Comparison of ENCODE assay signal across 2 cellular contexts in genomic region chr2:119512946-119513345, GRCh38.
TF ChIP-seq lines count a peak whose summit lies in the region.

No MANE protein-coding gene starts in this region.

TF ChIP-seq in HepG2, 621 proteins besides CTCF, POLR2A, EP300 and RAD21:
- no peak for TF ChIP-seq HDAC1 (CRISPR knock-in tag; IDR thresholded peaks at IDR 0.05)
- TF ChIP-seq TEF (CRISPR knock-in tag; IDR thresholded peaks at IDR 0.05), result no peak
- no peak for TF ChIP-seq NFATC3 (CRISPR knock-in tag; IDR thresholded peaks at IDR 0.05)
- no peak for TF ChIP-seq ZNF704 (CRISPR knock-in tag; IDR thresholded peaks at IDR 0.05; ENCODE audit: borderline replicate concordance)
- TF ChIP-seq NFE2L2 (IDR thresholded peaks at IDR 0.05; ENCODE audit: low read length), result peak; percentile 73
- no peak for TF ChIP-seq ZNF776 (CRISPR knock-in tag; IDR thresholded peaks at IDR 0.05)
- no peak for TF ChIP-seq FOXC1 (CRISPR knock-in tag; IDR thresholded peaks at IDR 0.05; ENCODE audit: borderline replicate concordance)
- no peak for TF ChIP-seq ZNF343 (CRISPR knock-in tag; IDR thresholded peaks at IDR 0.05)

TF ChIP-seq in K562, 482 proteins besides CTCF, POLR2A, EP300 and RAD21:
- TF ChIP-seq NFE2L1 (tag; IDR thresholded peaks at IDR 0.05; ENCODE audit: borderline replicate concordance, low read depth) (0 out of 2 replicates have a peak, but pooled peaks have one; percentile 30), ZFP1 (CRISPR knock-in tag; IDR thresholded peaks at IDR 0.05) (no peak), NFE2 (IDR thresholded peaks at IDR 0.05; ENCODE audit: low read depth) (0 out of 2 replicates have a peak, but pooled peaks have one; percentile 28), IRF2 (CRISPR knock-in tag; IDR thresholded peaks at IDR 0.05) (no peak), RCOR1 (IDR thresholded peaks at IDR 0.05; ENCODE audit: borderline replicate concordance in 1 of 2, low read depth in 2 of 2, low read length in 2 of 2) (no peak), MYNN (IDR thresholded peaks at IDR 0.05) (no peak), MYNN (CRISPR knock-in tag; IDR thresholded peaks at IDR 0.05) (no peak), ZEB2 (IDR thresholded peaks at IDR 0.05) (no peak), MAFG (tag; conservative IDR thresholded peaks at IDR 0.05) (peak; percentile 63), MAFF (IDR thresholded peaks at IDR 0.05; ENCODE audit: low read length) (peak; percentile 15; the same call in 1 of the 2 replicates), C11orf30 (IDR thresholded peaks at IDR 0.05; ENCODE audit: low read depth) (0 out of 2 replicates have a peak, but pooled peaks have one; percentile 6), IFI16 (CRISPR knock-in tag; IDR thresholded peaks at IDR 0.05) (no peak), ZNF551 (CRISPR knock-in tag; IDR thresholded peaks at IDR 0.05) (no peak), THRA (IDR thresholded peaks at IDR 0.05) (no peak), ZNF395 (CRISPR knock-in tag; IDR thresholded peaks at IDR 0.05) (no peak), RBM14 (IDR thresholded peaks at IDR 0.05; ENCODE audit: borderline replicate concordance, insufficient read depth, low read depth, low read length) (no peak)
- TF ChIP-seq, protein P1, sequence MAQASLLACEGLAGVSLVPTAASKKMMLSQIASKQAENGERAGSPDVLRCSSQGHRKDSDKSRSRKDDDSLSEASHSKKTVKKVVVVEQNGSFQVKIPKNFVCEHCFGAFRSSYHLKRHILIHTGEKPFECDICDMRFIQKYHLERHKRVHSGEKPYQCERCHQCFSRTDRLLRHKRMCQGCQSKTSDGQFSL (CRISPR knock-in tag; IDR thresholded peaks at IDR 0.05), result no peak
- TF ChIP-seq, protein P1 (tag; IDR thresholded peaks at IDR 0.05), result no peak
